ENCODE assay signal across 9 cellular contexts in genomic region chr21:41816583-41817165, GRCh38. TPM values are rescaled to one million over a fixed set of nuclear protein-coding genes. Genes with fewer than 3 reads are reported as not detected.
DNase-seq lines count a peak whose midpoint lies in the region; ATAC-seq and TF ChIP-seq lines count a peak whose summit lies in the region.
"Had no signal": no experiment of that assay in that cellular context is flagged by ENCODE, and none has a peak within 500 bp of the region (broad histone marks: within the 10 kb centered on the region; RNA-seq: fewer than 3 reads in every experiment).

No MANE protein-coding gene starts in this region.

- H3K27ac ChIP-seq in neural progenitor cell, result no peak overlapping the region
- H3K27ac ChIP-seq: epithelial cell of prostate had no signal

- no peak overlapping the region for H3K4me3 Mint-ChIP-seq in activated T-cell treated with anti-CD3 and anti-CD28 coated beads, Interleukin-2, amount 50 U/mL, for 4 hours
- H3K4me3 Mint-ChIP-seq in neural progenitor cell, result no peak overlapping the region

- no peaks in the 10 kb centered on the region for H3K79me2 ChIP-seq in neural progenitor cell (ENCODE audit: low read depth)

- no peak overlapping the region for H3K4me2 ChIP-seq in neural progenitor cell

- no peaks in the 10 kb centered on the region for H3K36me3 ChIP-seq in neural progenitor cell

- no peaks in the 10 kb centered on the region for H3K4me1 ChIP-seq in neural progenitor cell

- no peaks in the 10 kb centered on the region for H3K9me3 Mint-ChIP-seq in activated T-cell treated with anti-CD3 and anti-CD28 coated beads, Interleukin-2, amount 50 U/mL, for 4 hours
- no peaks in the 10 kb centered on the region for H3K9me3 Mint-ChIP-seq in neural progenitor cell

- H3K9me3 ChIP-seq in neural progenitor cell (ENCODE audit: low read depth), result no peaks in the 10 kb centered on the region

- DNase-seq in GM03348 (ENCODE audit: low spot score) (peak; percentile 89), OCI-M1 (lab: John Stamatoyannopoulos, UW) (peak; percentile 74), fibroblast of peridontal ligament (ENCODE audit: extremely low read depth) (peak; percentile 57), neural progenitor cell (ENCODE audit: low spot score) (peak; percentile 77), stromal cell of bone marrow (ENCODE audit: low read depth) (peak; percentile 26), GOT3 (lab: John Stamatoyannopoulos, UW) (no peak)
- DNase-seq in activated T-cell treated with anti-CD3 and anti-CD28 coated beads, Interleukin-2, amount 50 U/mL, for 4 hours, result peak; percentile 56

- H3K4me1 Mint-ChIP-seq in activated T-cell treated with anti-CD3 and anti-CD28 coated beads, Interleukin-2, amount 50 U/mL, for 4 hours (ENCODE audit: low read depth), result no peaks in the 10 kb centered on the region
- H3K4me1 Mint-ChIP-seq in neural progenitor cell, result peaks cover 25% of the 10 kb centered on the region

- peaks cover 13% of the 10 kb centered on the region for H3K36me3 Mint-ChIP-seq in activated T-cell treated with anti-CD3 and anti-CD28 coated beads, Interleukin-2, amount 50 U/mL, for 4 hours (ENCODE audit: insufficient read depth)
- H3K36me3 Mint-ChIP-seq in neural progenitor cell, result peaks cover 15% of the 10 kb centered on the region

- H3K27me3 Mint-ChIP-seq in activated T-cell treated with anti-CD3 and anti-CD28 coated beads, Interleukin-2, amount 50 U/mL, for 4 hours (ENCODE audit: low read depth), result no peaks in the 10 kb centered on the region
- no peaks in the 10 kb centered on the region for H3K27me3 Mint-ChIP-seq in neural progenitor cell (ENCODE audit: insufficient read depth, low read depth)

- no peak overlapping the region for H3K9ac ChIP-seq in neural progenitor cell

- no peak overlapping the region for H3K4me3 ChIP-seq in neural progenitor cell

- H4K20me1 ChIP-seq in neural progenitor cell (ENCODE audit: low read depth), result no peaks in the 10 kb centered on the region

- peak; percentile 67 for ATAC-seq in HG02870 (IDR thresholded peaks at IDR 0.05; ENCODE audit: unreplicated experiment)
- peak; percentile 74 to 84 for ATAC-seq in activated T-cell treated with anti-CD3 and anti-CD28 coated beads, Interleukin-2, amount 50 U/mL, for 4 hours

- H3K27ac Mint-ChIP-seq in neural progenitor cell, result no peak overlapping the region

- peaks cover 2% of the 10 kb centered on the region for H3F3A ChIP-seq in neural progenitor cell (ENCODE audit: low read depth)

- no peaks in the 10 kb centered on the region for H3K27me3 ChIP-seq in neural progenitor cell

- peak; percentile 69 for TF ChIP-seq CTCF in neural progenitor cell (IDR thresholded peaks at IDR 0.05)

- H2AFZ ChIP-seq in neural progenitor cell (replicated peaks), result no peak overlapping the region

RNA-seq across cellular contexts. Expression of gene RIPK4, which starts 49.8 kb away (rescaled TPM):
- under 1 TPM; 0.13 to 0.20 (median 0.19) TPM for total RNA-seq in activated T-cell treated with anti-CD3 and anti-CD28 coated beads, Interleukin-2, amount 50 U/mL, for 4 hours
- total RNA-seq in neural progenitor cell (ENCODE audit: low replicate concordance), result 1.3 and 2.3 TPM in 2 replicates
